ENCODE assay signal across 13 cellular contexts in the genomic region with DNA sequence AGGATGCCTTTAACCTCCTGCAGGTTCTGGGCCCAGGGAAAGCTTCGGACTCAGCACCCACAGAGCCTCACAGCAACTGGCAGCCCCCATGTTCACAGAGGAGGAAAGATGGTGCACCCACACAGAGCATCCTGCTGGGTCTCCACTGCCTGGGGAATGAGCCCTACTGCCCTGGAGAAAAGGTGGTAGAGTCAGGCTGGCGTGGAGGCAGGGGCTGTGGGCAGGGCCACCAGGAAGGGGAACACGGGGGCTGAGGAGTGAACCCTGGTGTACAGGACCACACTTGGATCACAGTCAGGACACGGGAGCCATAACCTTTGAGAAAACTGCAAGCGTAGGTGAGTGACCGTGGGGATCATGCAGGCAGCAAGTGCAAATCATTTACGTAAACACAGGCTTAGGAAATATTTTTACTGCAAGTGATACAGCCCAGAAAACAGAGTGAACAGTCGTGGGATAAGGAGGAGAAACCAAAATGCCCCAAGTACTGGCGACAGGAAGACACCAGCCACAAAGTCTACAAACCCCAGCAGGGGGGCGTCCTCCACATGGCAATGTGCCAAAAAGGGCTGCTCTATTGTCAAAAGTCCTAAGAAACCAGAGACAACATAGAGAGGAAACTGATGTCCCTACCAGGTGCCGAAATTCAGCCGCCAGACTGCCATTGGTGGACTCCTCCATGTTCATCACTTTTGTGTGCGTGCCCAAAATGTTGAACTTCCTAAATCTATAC. TPM values are rescaled to one million over a fixed set of nuclear protein-coding genes. Genes with fewer than 3 reads are reported as not detected.
DNase-seq lines count a peak whose midpoint lies in the region; ATAC-seq and TF ChIP-seq lines count a peak whose summit lies in the region.
"Had no signal": no experiment of that assay in that cellular context is flagged by ENCODE, and none has a peak within 500 bp of the region (broad histone marks: within the 10 kb centered on the region; RNA-seq: fewer than 3 reads in every experiment).

No MANE protein-coding gene starts in this region.

- H3K27me3 Mint-ChIP-seq in activated naive CD4-positive, alpha-beta T cell treated with anti-CD3 and anti-CD28 coated beads for 36 hours (ENCODE audit: low read depth), result no peaks in the 10 kb centered on the region
- no peaks in the 10 kb centered on the region for H3K27me3 Mint-ChIP-seq in activated T-helper 2 cell treated with anti-CD3 and anti-CD28 coated beads, Interferon-gamma antibody, Interleukin-2, Interleukin-4, amounts not matched to agents 10 μg/mL and 5 μg/mL and 100 μg/mL, durations not matched to agents 14 hours and 24 hours and 36 hours (ENCODE audit: low read depth)

- H3K4me3 Mint-ChIP-seq in activated naive CD4-positive, alpha-beta T cell treated with anti-CD3 and anti-CD28 coated beads for 36 hours, result no peak overlapping the region
- no peak overlapping the region for H3K4me3 Mint-ChIP-seq in activated T-helper 2 cell treated with anti-CD3 and anti-CD28 coated beads, Interferon-gamma antibody, Interleukin-2, Interleukin-4, amounts not matched to agents 10 μg/mL and 5 μg/mL and 100 μg/mL, durations not matched to agents 14 hours and 24 hours and 36 hours (ENCODE audit: low read depth)
- H3K4me3 Mint-ChIP-seq in stimulated activated effector memory CD8-positive, alpha-beta T cell treated with anti-CD3 and anti-CD28 coated beads, Interleukin-12 subunit alpha, Interleukin-12 subunit beta, amount 100 ng/mL, for 72 hours, result no peak overlapping the region
- H3K4me3 Mint-ChIP-seq: CD14-positive monocyte had no signal

- no peak for TF ChIP-seq EP300 in Ishikawa (IDR thresholded peaks at IDR 0.05; ENCODE audit: borderline replicate concordance)

- no peak for TF ChIP-seq RAD21 in Ishikawa (IDR thresholded peaks at IDR 0.05; ENCODE audit: low read depth)

- H3K36me3 Mint-ChIP-seq in activated naive CD4-positive, alpha-beta T cell treated with anti-CD3 and anti-CD28 coated beads for 36 hours (ENCODE audit: low read depth), result peaks cover 92% of the 10 kb centered on the region
- peaks cover 97% of the 10 kb centered on the region for H3K36me3 Mint-ChIP-seq in activated T-helper 2 cell treated with anti-CD3 and anti-CD28 coated beads, Interferon-gamma antibody, Interleukin-2, Interleukin-4, amounts not matched to agents 10 μg/mL and 5 μg/mL and 100 μg/mL, durations not matched to agents 14 hours and 24 hours and 36 hours (ENCODE audit: low read depth)
- H3K36me3 Mint-ChIP-seq in stimulated activated effector memory CD8-positive, alpha-beta T cell treated with anti-CD3 and anti-CD28 coated beads, Interleukin-12 subunit alpha, Interleukin-12 subunit beta, amount 100 ng/mL, for 72 hours, result peaks cover 100% of the 10 kb centered on the region

- no peak for ATAC-seq in stimulated activated effector memory CD8-positive, alpha-beta T cell treated with anti-CD3 and anti-CD28 coated beads, Interleukin-12 subunit alpha, Interleukin-12 subunit beta, amount 100 ng/mL, for 72 hours
- no peak for ATAC-seq in HG03159 (IDR thresholded peaks at IDR 0.05; ENCODE audit: unreplicated experiment)

- H3K27ac Mint-ChIP-seq in activated naive CD4-positive, alpha-beta T cell treated with anti-CD3 and anti-CD28 coated beads for 36 hours, result peak overlapping the region; percentile 61
- H3K27ac Mint-ChIP-seq in activated T-helper 2 cell treated with anti-CD3 and anti-CD28 coated beads, Interferon-gamma antibody, Interleukin-2, Interleukin-4, amounts not matched to agents 10 μg/mL and 5 μg/mL and 100 μg/mL, durations not matched to agents 14 hours and 24 hours and 36 hours, result peak overlapping the region; percentile 69
- peak overlapping the region; percentile 86 for H3K27ac Mint-ChIP-seq in stimulated activated effector memory CD8-positive, alpha-beta T cell treated with anti-CD3 and anti-CD28 coated beads, Interleukin-12 subunit alpha, Interleukin-12 subunit beta, amount 100 ng/mL, for 72 hours

- H3K27me3 ChIP-seq in effector memory CD4-positive, alpha-beta T cell (replicated peaks; ENCODE audit: control insufficient read depth, insufficient read depth, low read length, poor library complexity, severe bottlenecking), result no peaks in the 10 kb centered on the region
- H3K27me3 ChIP-seq: adrenal gland had no signal

- intact Hi-C loops in activated naive CD4-positive, alpha-beta T cell treated with anti-CD3 and anti-CD28 coated beads for 36 hours (cut with micrococcal nuclease), result no loop called here
- intact Hi-C loops in activated T-helper 2 cell treated with anti-CD3 and anti-CD28 coated beads, Interferon-gamma antibody, Interleukin-2, Interleukin-4, amounts not matched to agents 10 μg/mL and 5 μg/mL and 100 μg/mL, durations not matched to agents 14 hours and 24 hours and 36 hours (cut with micrococcal nuclease), result no loop called here

- no peak overlapping the region for H3K4me3 ChIP-seq in effector memory CD4-positive, alpha-beta T cell (ENCODE audit: insufficient read depth, low read depth, low read length, poor library complexity, severe bottlenecking)
- H3K4me3 ChIP-seq: adrenal gland had no signal

- H3K4me1 ChIP-seq in effector memory CD4-positive, alpha-beta T cell (ENCODE audit: control insufficient read depth, insufficient read depth, low read length, poor library complexity, severe bottlenecking), result no peaks in the 10 kb centered on the region
- H3K4me1 ChIP-seq: adrenal gland had no signal

- H3K4me1 Mint-ChIP-seq in activated naive CD4-positive, alpha-beta T cell treated with anti-CD3 and anti-CD28 coated beads for 36 hours (ENCODE audit: low read depth), result peaks cover 69% of the 10 kb centered on the region
- H3K4me1 Mint-ChIP-seq in activated T-helper 2 cell treated with anti-CD3 and anti-CD28 coated beads, Interferon-gamma antibody, Interleukin-2, Interleukin-4, amounts not matched to agents 10 μg/mL and 5 μg/mL and 100 μg/mL, durations not matched to agents 14 hours and 24 hours and 36 hours (ENCODE audit: low read depth), result peaks cover 53% of the 10 kb centered on the region
- peaks cover 26% of the 10 kb centered on the region for H3K4me1 Mint-ChIP-seq in stimulated activated effector memory CD8-positive, alpha-beta T cell treated with anti-CD3 and anti-CD28 coated beads, Interleukin-12 subunit alpha, Interleukin-12 subunit beta, amount 100 ng/mL, for 72 hours
- H3K4me1 Mint-ChIP-seq: CD14-positive monocyte had no signal

- CTCF ChIA-PET in activated naive CD4-positive, alpha-beta T cell treated with anti-CD3 and anti-CD28 coated beads for 36 hours (lab: Charles Lee), result no interaction called here

- H3K9me3 Mint-ChIP-seq in activated naive CD4-positive, alpha-beta T cell treated with anti-CD3 and anti-CD28 coated beads for 36 hours, result no peaks in the 10 kb centered on the region
- H3K9me3 Mint-ChIP-seq in activated T-helper 2 cell treated with anti-CD3 and anti-CD28 coated beads, Interferon-gamma antibody, Interleukin-2, Interleukin-4, amounts not matched to agents 10 μg/mL and 5 μg/mL and 100 μg/mL, durations not matched to agents 14 hours and 24 hours and 36 hours, result no peaks in the 10 kb centered on the region
- no peaks in the 10 kb centered on the region for H3K9me3 Mint-ChIP-seq in stimulated activated effector memory CD8-positive, alpha-beta T cell treated with anti-CD3 and anti-CD28 coated beads, Interleukin-12 subunit alpha, Interleukin-12 subunit beta, amount 100 ng/mL, for 72 hours
- H3K9me3 Mint-ChIP-seq: CD14-positive monocyte had no signal

- H3K9me3 ChIP-seq in effector memory CD4-positive, alpha-beta T cell (ENCODE audit: control insufficient read depth, low read length), result no peaks in the 10 kb centered on the region
- H3K9me3 ChIP-seq: adrenal gland had no signal

- DNase-seq in activated naive CD4-positive, alpha-beta T cell treated with anti-CD3 and anti-CD28 coated beads for 36 hours, result no peak
- DNase-seq in activated naive CD4-positive, alpha-beta T cell treated with Interleukin-2 at 50 U/mL for 16 hours, result no peak
- DNase-seq in activated T-helper 2 cell treated with anti-CD3 and anti-CD28 coated beads, Interferon-gamma antibody, Interleukin-2, Interleukin-4, amounts not matched to agents 10 μg/mL and 5 μg/mL and 100 μg/mL, durations not matched to agents 14 hours and 24 hours and 36 hours (ENCODE audit: low spot score), result no peak
- no peak for DNase-seq in stimulated activated effector memory CD8-positive, alpha-beta T cell treated with anti-CD3 and anti-CD28 coated beads, Interleukin-12 subunit alpha, Interleukin-12 subunit beta, amount 100 ng/mL, for 72 hours (ENCODE audit: low spot score in 2 of 2)
- no peak for DNase-seq in hepatic stellate cell (ENCODE audit: low spot score)
- DNase-seq in effector memory CD4-positive, alpha-beta T cell, result no peak
- DNase-seq: adrenal gland, cortex of kidney, islet precursor cell, retina had no signal

- H3K36me3 ChIP-seq in effector memory CD4-positive, alpha-beta T cell (ENCODE audit: control insufficient read depth, insufficient read depth, low read length), result peaks cover 98% of the 10 kb centered on the region

- no peak overlapping the region for H3K27ac ChIP-seq in effector memory CD4-positive, alpha-beta T cell (ENCODE audit: insufficient read depth, low read length, poor library complexity, severe bottlenecking)
- H3K27ac ChIP-seq: adrenal gland had no signal

TF ChIP-seq in Ishikawa, 13 proteins besides CTCF, POLR2A, EP300 and RAD21:
- no peak for TF ChIP-seq ZBTB7A (IDR thresholded peaks at IDR 0.05; ENCODE audit: low read depth)
- peak; percentile 70; the same call in 1 of the 2 replicates for TF ChIP-seq NFIC (IDR thresholded peaks at IDR 0.05)
TF ChIP-seq in Ishikawa: peak in this region for 1.

RNA-seq across cellular contexts. Expression of gene STAT1, which starts 27.6 kb away (rescaled TPM):
- 100 to 1,000 TPM; 376 to 402 TPM for total RNA-seq in activated naive CD4-positive, alpha-beta T cell treated with anti-CD3 and anti-CD28 coated beads for 36 hours
- total RNA-seq in activated T-helper 2 cell treated with anti-CD3 and anti-CD28 coated beads, Interferon-gamma antibody, Interleukin-2, Interleukin-4, amounts not matched to agents 10 μg/mL and 5 μg/mL and 100 μg/mL, durations not matched to agents 14 hours and 24 hours and 36 hours, result 135 and 139 TPM in 2 replicates
